Comparison of ENCODE assay signal across 11 cellular contexts in the genomic region with DNA sequence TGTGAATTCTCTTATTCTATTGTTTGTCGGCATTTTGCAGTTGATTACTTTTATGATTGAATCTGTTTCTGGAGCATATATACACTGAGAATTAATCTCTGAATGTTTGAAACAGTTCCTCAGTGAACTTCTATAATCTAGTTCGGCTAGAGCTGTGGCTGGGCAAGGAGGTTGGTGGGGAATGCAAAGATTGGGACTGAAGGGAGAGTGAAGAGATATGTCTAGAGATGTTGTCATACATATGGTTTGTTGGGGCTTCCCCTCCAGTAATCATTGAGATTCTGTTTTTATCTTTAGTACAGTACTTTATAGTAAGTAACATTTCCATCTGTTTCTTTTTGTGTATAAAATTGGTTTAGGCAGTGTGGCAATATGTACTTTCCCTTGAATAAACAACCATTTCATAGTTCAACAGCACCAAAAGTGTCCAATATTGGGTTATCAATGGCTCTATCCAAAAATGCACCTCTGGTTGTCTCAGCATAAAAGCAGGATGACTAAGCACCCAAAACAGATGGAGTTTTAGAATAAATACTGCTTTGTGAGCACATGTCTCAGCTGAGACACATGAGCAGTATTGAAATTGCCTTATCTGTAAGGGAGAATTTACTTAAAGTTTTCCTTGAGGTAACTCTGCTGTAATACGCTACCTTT. TPM values are rescaled to one million over a fixed set of nuclear protein-coding genes. Genes with fewer than 3 reads are reported as not detected.
A peak's percentile ranks its signal among the peaks of the same experiment; 100 is the strongest.
DNase-seq lines count a peak whose midpoint lies in the region; ATAC-seq and TF ChIP-seq lines count a peak whose summit lies in the region.
"Had no signal": no experiment of that assay in that cellular context is flagged by ENCODE, and none has a peak within 500 bp of the region (broad histone marks: within the 10 kb centered on the region; RNA-seq: fewer than 3 reads in every experiment).

No MANE protein-coding gene starts in this region.

- peaks cover 54% of the 10 kb centered on the region for H4K20me1 ChIP-seq in OCI-LY7 (ENCODE audit: insufficient read depth, low read length)

- H3K4me1 ChIP-seq in OCI-LY7 (ENCODE audit: insufficient read depth, low read length, poor library complexity, severe bottlenecking): peaks cover 6% of the 10 kb centered on the region
- peaks cover 11% of the 10 kb centered on the region for H3K4me1 ChIP-seq in colonic mucosa

- intact Hi-C loops in OCI-LY7 (cut with micrococcal nuclease; ENCODE audit: unreplicated experiment): no loop called here
- intact Hi-C loops in colonic mucosa (cut with DNase I): no loop called here

- TSS peak; percentile 10 for BruUV-seq in OCI-LY7 (replicated peaks; lab: Mats Ljungman, UMichigan)

- H3K9me3 ChIP-seq in OCI-LY7 (ENCODE audit: low read length) (no peaks in the 10 kb centered on the region), colonic mucosa (no peaks in the 10 kb centered on the region), WERI-Rb-1 (ENCODE audit: severe bottlenecking) (no peaks in the 10 kb centered on the region)

- DNase-seq in DMS 273 (lab: John Stamatoyannopoulos, UW; ENCODE audit: unreplicated experiment) (peak; percentile 28), DMS 273 treated with DMSO at 0.1 percent for 48 hours (lab: John Stamatoyannopoulos, UW) (no peak), OCI-LY7 (ENCODE audit: low spot score) (no peak), colonic mucosa (no peak), WERI-Rb-1 (no peak), NCI-H2029 treated with DMSO at 0.1 percent for 48 hours (lab: John Stamatoyannopoulos, UW) (no peak)
- DNase-seq: activated effector memory CD4-positive, alpha-beta T cell treated with Interleukin-2 at 50 U/mL for 16 hours had no signal

- H3K4me1 Mint-ChIP-seq in nephron: peaks cover 31% of the 10 kb centered on the region

- H3K27me3 Mint-ChIP-seq in nephron (ENCODE audit: low read depth): no peaks in the 10 kb centered on the region

- no peaks in the 10 kb centered on the region for H3K27me3 ChIP-seq in colonic mucosa
- no peaks in the 10 kb centered on the region for H3K27me3 ChIP-seq in WERI-Rb-1 (ENCODE audit: insufficient read depth, low read depth, severe bottlenecking)

- no peaks in the 10 kb centered on the region for H3K9me2 ChIP-seq in OCI-LY7 (ENCODE audit: insufficient read depth, low read length)

- H2AFZ ChIP-seq in OCI-LY7 (ENCODE audit: low read length): no peak overlapping the region

- H3K36me3 ChIP-seq in OCI-LY7 (ENCODE audit: insufficient read depth, low read length): peaks cover 95% of the 10 kb centered on the region
- H3K36me3 ChIP-seq in colonic mucosa: no peaks in the 10 kb centered on the region
- H3K36me3 ChIP-seq in WERI-Rb-1: peaks cover 5% of the 10 kb centered on the region; the same call in 1 of the 2 replicates

- H3K27ac ChIP-seq in OCI-LY7 (ENCODE audit: low read depth, low read length, poor library complexity, severe bottlenecking): no peak overlapping the region
- peak overlapping the region; percentile 11 for H3K27ac ChIP-seq in colonic mucosa
- no peak overlapping the region for H3K27ac ChIP-seq in WERI-Rb-1
- H3K27ac ChIP-seq: 22Rv1 had no signal

- H3K4me3 Mint-ChIP-seq in nephron: no peak overlapping the region
- H3K4me3 Mint-ChIP-seq: neural crest cell had no signal

- H3K9ac ChIP-seq in colonic mucosa (ENCODE audit: low read depth in 2 of 2, low read length in 2 of 2): no peak overlapping the region

- no peak for TF ChIP-seq CTCF in OCI-LY7 (conservative IDR thresholded peaks at IDR 0.05; ENCODE audit: low read length)
- no peak for TF ChIP-seq CTCF in colonic mucosa (IDR thresholded peaks at IDR 0.05)
- no peak for TF ChIP-seq CTCF in nephron (IDR thresholded peaks at IDR 0.05; ENCODE audit: unreplicated experiment in 3 of 3)
- TF ChIP-seq CTCF in WERI-Rb-1 (IDR thresholded peaks at IDR 0.05; ENCODE audit: low read depth, low read length): no peak

- H3K9me3 Mint-ChIP-seq in nephron: no peaks in the 10 kb centered on the region
- H3K9me3 Mint-ChIP-seq: neural crest cell had no signal

- H3K36me3 Mint-ChIP-seq in nephron (ENCODE audit: low read depth): peaks cover 48% of the 10 kb centered on the region

- CTCF ChIA-PET in OCI-LY7 (lab: Charles Lee; ENCODE audit: unreplicated experiment): no interaction called here

- POLR2A ChIA-PET in OCI-LY7 (lab: Charles Lee): interaction anchor here (0.5 kb wide), 1 partner anchor 11 kb away, joined by 3 read pairs; no protein-coding TSS in a partner anchor

- H3K79me2 ChIP-seq in OCI-LY7 (ENCODE audit: insufficient read depth, low read depth, low read length): peaks cover 100% of the 10 kb centered on the region

- no peak for ATAC-seq in HG03439 (IDR thresholded peaks at IDR 0.05; ENCODE audit: unreplicated experiment)

- H3K4me2 ChIP-seq in OCI-LY7 (ENCODE audit: low read length): no peak overlapping the region

- H3K27ac Mint-ChIP-seq in nephron: peak overlapping the region; percentile 4 to 17 (median 7)

- no peak overlapping the region for H3K4me3 ChIP-seq in OCI-LY7 (ENCODE audit: low read depth, low read length, poor library complexity, severe bottlenecking)
- no peak overlapping the region for H3K4me3 ChIP-seq in colonic mucosa
- no peak overlapping the region for H3K4me3 ChIP-seq in WERI-Rb-1 (ENCODE audit: low read depth, low read length)

RNA-seq across cellular contexts. Expression of a gene that starts 36.7 kb away (rescaled TPM):
- 111 and 114 TPM in 2 replicates for total RNA-seq in OCI-LY7 (2014; rRNA removed; shearing (Covaris generic))
- total RNA-seq in OCI-LY7 (2022): 121 and 137 TPM in 2 replicates
- 100 to 1,000 TPM in 1 of 2 donors, 10 to 100 TPM in 1; 78.3 to 135 TPM for total RNA-seq in colonic mucosa
